29 cellular contexts compared by ENCODE assay signal in genomic region chr20:10680571-10680970, GRCh38.
"Had no signal": no experiment of that assay in that cellular context is flagged by ENCODE, and none has a peak within 500 bp of the region (broad histone marks: within the 10 kb centered on the region; RNA-seq: fewer than 3 reads in every experiment).

No MANE protein-coding gene starts in this region.

- H3K9me3 ChIP-seq: pancreas, prostate gland, spleen, suprapubic skin, testis, tibial artery, transverse colon, upper lobe of right lung, uterus had no signal

- H2AFZ ChIP-seq: neural progenitor cell had no signal

- H3K9me3 Mint-ChIP-seq: natural killer cell; nephron; stimulated activated memory B cell treated with anti-CD40 and anti-IgM and Interleukin-4, amounts not matched to agents 10 μg/mL and 1 μg/mL and 100 μg/mL, for 72 hours; stimulated activated naive CD8-positive, alpha-beta T cell treated with anti-CD3 and anti-CD28 coated beads, Interleukin-15, amount 100 ng/mL, for 72 hours had no signal

- H3K27ac Mint-ChIP-seq: naive thymus-derived CD4-positive, alpha-beta T cell; natural killer cell; nephron; neural progenitor cell; stimulated activated memory B cell treated with anti-CD40 and anti-IgM and Interleukin-4, amounts not matched to agents 10 μg/mL and 1 μg/mL and 100 μg/mL, for 72 hours; stimulated activated naive CD8-positive, alpha-beta T cell treated with anti-CD3 and anti-CD28 coated beads, Interleukin-15, amount 100 ng/mL, for 72 hours; type B pancreatic cell had no signal

- H3K4me3 ChIP-seq: neural progenitor cell, pancreas, prostate gland, skin epidermis, smooth muscle cell, spleen, suprapubic skin, testis, tibial artery, transverse colon, upper lobe of right lung, uterus had no signal

- H3K4me1 Mint-ChIP-seq: naive thymus-derived CD4-positive, alpha-beta T cell; natural killer cell; nephron; stimulated activated memory B cell treated with anti-CD40 and anti-IgM and Interleukin-4, amounts not matched to agents 10 μg/mL and 1 μg/mL and 100 μg/mL, for 72 hours; stimulated activated naive CD8-positive, alpha-beta T cell treated with anti-CD3 and anti-CD28 coated beads, Interleukin-15, amount 100 ng/mL, for 72 hours had no signal

- H3K36me3 ChIP-seq: neural progenitor cell, pancreas, prostate gland, spleen, suprapubic skin, tibial artery, transverse colon, upper lobe of right lung, uterus had no signal

- H3K4me2 ChIP-seq: neural progenitor cell, smooth muscle cell had no signal

- H3K36me3 Mint-ChIP-seq: naive thymus-derived CD4-positive, alpha-beta T cell; natural killer cell; stimulated activated memory B cell treated with anti-CD40 and anti-IgM and Interleukin-4, amounts not matched to agents 10 μg/mL and 1 μg/mL and 100 μg/mL, for 72 hours; type B pancreatic cell had no signal

- H3K27ac ChIP-seq: neural progenitor cell, pancreas, prostate gland, skin epidermis, spleen, suprapubic skin, testis, tibial artery, transverse colon, upper lobe of right lung, uterus had no signal

- ATAC-seq: naive thymus-derived CD4-positive, alpha-beta T cell; natural killer cell; pancreas; right cardiac atrium; sciatic nerve; stimulated activated memory B cell treated with anti-CD40 and anti-IgM and Interleukin-4, amounts not matched to agents 10 μg/mL and 1 μg/mL and 100 μg/mL, for 72 hours; stimulated activated naive CD8-positive, alpha-beta T cell treated with anti-CD3 and anti-CD28 coated beads, Interleukin-15, amount 100 ng/mL, for 72 hours; stimulated activated naive CD8-positive, alpha-beta T cell treated with anti-CD3 and anti-CD28 coated beads, Interleukin-15, Interleukin-2, amounts not matched to agents 100 U/mL and 50 U/mL, for 24 hours; upper lobe of right lung had no signal

- FAIRE-seq: pancreas had no signal

- H3K4me3 Mint-ChIP-seq: naive thymus-derived CD4-positive, alpha-beta T cell; natural killer cell; nephron; neural progenitor cell; stimulated activated memory B cell treated with anti-CD40 and anti-IgM and Interleukin-4, amounts not matched to agents 10 μg/mL and 1 μg/mL and 100 μg/mL, for 72 hours; stimulated activated naive CD8-positive, alpha-beta T cell treated with anti-CD3 and anti-CD28 coated beads, Interleukin-15, amount 100 ng/mL, for 72 hours; type B pancreatic cell had no signal

- H3K4me1 ChIP-seq: neural progenitor cell, prostate gland, testis, upper lobe of right lung, uterus had no signal

- H3K27me3 ChIP-seq: neural progenitor cell, pancreas, suprapubic skin, testis, tibial artery, transverse colon, upper lobe of right lung, uterus had no signal

- DNase-seq: naive thymus-derived CD4-positive, alpha-beta T cell; natural killer cell; occipital lobe; pancreas; right cardiac atrium; spleen; stimulated activated CD4-positive, alpha-beta T cell treated with anti-CD3 and anti-CD28 coated beads, Interleukin-12 subunit alpha, Interleukin-12 subunit beta, amount 100 ng/mL, for 4 hours; stimulated activated CD4-positive, alpha-beta T cell treated with anti-CD3 and anti-CD28 coated beads, Interleukin-1b, Interleukin-23, amount 100 ng/mL, for 48 hours; stimulated activated CD4-positive, alpha-beta T cell treated with anti-CD3 and anti-CD28 coated beads, Interleukin-4, amount 100 ng/mL, for 1 hour; stimulated activated CD4-positive, alpha-beta T cell treated with anti-CD3 and anti-CD28 coated beads, Interleukin-4, amount 100 ng/mL, for 4 hours; stimulated activated CD8-positive, alpha-beta memory T cell treated with anti-CD3 and anti-CD28 coated beads, Interleukin-4, amount 100 ng/mL, for 48 hours; stimulated activated naive CD4-positive, alpha-beta T cell; stimulated activated naive CD8-positive, alpha-beta T cell treated with anti-CD3 and anti-CD28 coated beads, Interleukin-15, amount 100 ng/mL, for 72 hours; stimulated activated naive CD8-positive, alpha-beta T cell treated with anti-CD3 and anti-CD28 coated beads, Interleukin-15, Interleukin-2, amounts not matched to agents 100 U/mL and 50 U/mL, for 24 hours; substantia nigra; testis; tibial artery; transverse colon; upper lobe of right lung; uterus had no signal
